ENCODE assay signal across 30 cellular contexts in genomic region chr19:9313756-9314155, GRCh38. TPM values are rescaled to one million over a fixed set of nuclear protein-coding genes. Genes with fewer than 3 reads are reported as not detected.
"Had no signal": no experiment of that assay in that cellular context is flagged by ENCODE, and none has a peak within 500 bp of the region (broad histone marks: within the 10 kb centered on the region; RNA-seq: fewer than 3 reads in every experiment).

No MANE protein-coding gene starts in this region.

- H3K36me3 ChIP-seq: adrenal gland, ascending aorta, brain microvascular endothelial cell, breast epithelium, cardiac muscle cell had no signal

- H3K27me3 ChIP-seq: adrenal gland, ascending aorta, body of pancreas, brain microvascular endothelial cell, breast epithelium, cardiac muscle cell had no signal

- H3K27ac ChIP-seq: adrenal gland, ascending aorta, body of pancreas, brain microvascular endothelial cell, breast epithelium, cardiac muscle cell had no signal

- H3K9me3 ChIP-seq: adrenal gland, ascending aorta, breast epithelium had no signal

- DNase-seq: activated effector memory CD4-positive, alpha-beta T cell treated with anti-CD3 and anti-CD28 coated beads, Interleukin-2, amount 50 U/mL, for 16 hours; activated effector memory CD4-positive, alpha-beta T cell treated with Interleukin-2 at 50 U/mL for 16 hours; activated gamma-delta T cell; activated gamma-delta T cell treated with Interleukin-2 at 50 U/mL for 16 hours; activated naive CD4-positive, alpha-beta T cell; activated naive CD4-positive, alpha-beta T cell treated with anti-CD3 and anti-CD28 coated beads for 36 hours; activated naive CD4-positive, alpha-beta T cell treated with anti-CD3 and anti-CD28 coated beads, Interleukin-2, amount 10 ng/mL, durations not matched to agents 7 days and 5 days; activated naive CD4-positive, alpha-beta T cell treated with anti-CD3 and anti-CD28 coated beads, Interleukin-2, amount 50 U/mL, for 16 hours; activated naive CD4-positive, alpha-beta T cell treated with Interleukin-2 at 50 U/mL for 16 hours; activated naive CD8-positive, alpha-beta T cell treated with anti-CD3 and anti-CD28 coated beads for 36 hours; activated naive CD8-positive, alpha-beta T cell treated with anti-CD3 and anti-CD28 coated beads, Interleukin-2, amount 10 ng/mL, durations not matched to agents 7 days and 5 days; activated naive CD8-positive, alpha-beta T cell treated with anti-CD3 and anti-CD28 coated beads, Interleukin-2, amount 50 U/mL, for 24 hours; activated T-cell treated with anti-CD3 and anti-CD28 coated beads, Interleukin-2, amount 50 U/mL, for 1 hour; activated T-cell treated with anti-CD3 and anti-CD28 coated beads, Interleukin-2, amount 50 U/mL, for 24 hours; activated T-cell treated with anti-CD3 and anti-CD28 coated beads, Interleukin-2, amount 50 U/mL, for 4 hours; activated T-cell treated with anti-CD3 and anti-CD28 coated beads, Interleukin-2, amount 50 U/mL, for 48 hours; activated T-cell treated with anti-CD3 and anti-CD28 coated beads, Interleukin-2, amount 50 U/mL, for 72 hours; adrenal gland; amniotic stem cell; amygdala; anterior cingulate cortex; aorta; body of pancreas; brain microvascular endothelial cell; caudate nucleus; central memory CD4-positive, alpha-beta T cell; cerebellar nuclear complex had no signal

- H3K4me1 ChIP-seq: ascending aorta, breast epithelium had no signal

- H3K4me3 ChIP-seq: adrenal gland, ascending aorta, body of pancreas, breast epithelium, cardiac muscle cell had no signal

RNA-seq across cellular contexts. Expression of gene ZNF177, which starts 49.1 kb away (rescaled TPM):
- total RNA-seq: ascending aorta had no signal
